In genomic region chr17:33523577-33523981, GRCh38 we compare ENCODE assay signal across 17 cellular contexts.
A peak's percentile ranks its signal among the peaks of the same experiment; 100 is the strongest.
DNase-seq lines count a peak whose midpoint lies in the region; ATAC-seq and TF ChIP-seq lines count a peak whose summit lies in the region.
"Had no signal": no experiment of that assay in that cellular context is flagged by ENCODE, and none has a peak within 500 bp of the region (broad histone marks: within the 10 kb centered on the region; RNA-seq: fewer than 3 reads in every experiment).

No MANE protein-coding gene starts in this region.

- in situ Hi-C loops in GM23248 (cut with MboI): no loop called here

- H3K36me3 ChIP-seq in GM23248 (ENCODE audit: low read depth) (no peaks in the 10 kb centered on the region), stomach (no peaks in the 10 kb centered on the region), right lobe of liver (no peaks in the 10 kb centered on the region)
- H3K36me3 ChIP-seq: suprapubic skin had no signal

- no peak for TF ChIP-seq EP300 in stomach (IDR thresholded peaks at IDR 0.05)

- no peak overlapping the region for H3K4me2 ChIP-seq in GM23248 (ENCODE audit: unreplicated experiment)

- no peaks in the 10 kb centered on the region for H3F3A ChIP-seq in GM23248 (ENCODE audit: insufficient read depth)

- H3K27me3 ChIP-seq in GM23248 (replicated peaks; ENCODE audit: insufficient read depth): 0 out of 2 replicates have a peak, but pooled peaks cover 4% of the 10 kb centered on the region
- H3K27me3 ChIP-seq in stomach: peaks cover 0 to 21% (median 3%) of the 10 kb centered on the region in 3 donors
- no peaks in the 10 kb centered on the region for H3K27me3 ChIP-seq in right lobe of liver
- H3K27me3 ChIP-seq: suprapubic skin had no signal

- no peaks in the 10 kb centered on the region for H3K9me2 ChIP-seq in GM23248 (ENCODE audit: insufficient read depth)

- no peak for TF ChIP-seq POLR2A in stomach (IDR thresholded peaks at IDR 0.05)
- no peak for TF ChIP-seq POLR2A in right lobe of liver (IDR thresholded peaks at IDR 0.05)

- H3K4me3 ChIP-seq in GM23248 (no peak overlapping the region), stomach (no peak overlapping the region), right lobe of liver (no peak overlapping the region)
- H3K4me3 ChIP-seq: K562, suprapubic skin had no signal

- H3K9ac ChIP-seq in GM23248: no peak overlapping the region

- ATAC-seq in esophagus mucosa (peak; percentile 38), right lobe of liver (no peak)
- ATAC-seq: K562 had no signal

- H3K27ac ChIP-seq in GM23248: no peak overlapping the region
- H3K27ac ChIP-seq in stomach: peak overlapping the region in 2 of 5 donors; percentile 14 to 46
- H3K27ac ChIP-seq in right lobe of liver: no peak overlapping the region
- H3K27ac ChIP-seq: suprapubic skin had no signal

- no peaks in the 10 kb centered on the region for H3K9me3 ChIP-seq in GM23248 (ENCODE audit: low read depth)
- peaks cover 3 to 19% (median 12%) of the 10 kb centered on the region in 4 donors for H3K9me3 ChIP-seq in stomach
- H3K9me3 ChIP-seq in right lobe of liver: no peaks in the 10 kb centered on the region
- H3K9me3 ChIP-seq: Caco-2 had no signal

- intact Hi-C loops in stomach (cut with DNase I; ENCODE audit: low total_unique reads): no loop called here
- intact Hi-C loops in right lobe of liver (cut with DNase I): no loop called here

- H4K20me1 ChIP-seq in GM23248 (ENCODE audit: insufficient read depth): no peaks in the 10 kb centered on the region

- peak; percentile 47 for DNase-seq in A172 (ENCODE audit: low spot score)
- DNase-seq in GM23248: peak; percentile 63
- DNase-seq in myocyte (ENCODE audit: low read depth): peak; percentile 28
- DNase-seq in SW 1271 (lab: John Stamatoyannopoulos, UW): no peak
- no peak for DNase-seq in stomach
- DNase-seq in right lobe of liver: no peak
- DNase-seq in NAMALWA (ENCODE audit: low spot score): no peak
- DNase-seq: activated CD4-positive, alpha-beta T cell treated with anti-CD3 and anti-CD28 coated beads, Interleukin-2, amount 50 U/mL, for 48 hours; Caco-2; effector CD8-positive, alpha-beta T cell; NCI-H1694 treated with DMSO at 0.1 percent for 48 hours; NCI-H69; nephron progenitor cell; small intestine had no signal

- H2AFZ ChIP-seq in GM23248: no peak overlapping the region

- no peak for TF ChIP-seq CTCF in stomach (IDR thresholded peaks at IDR 0.05)
- TF ChIP-seq CTCF in right lobe of liver (IDR thresholded peaks at IDR 0.05): no peak

- no peaks in the 10 kb centered on the region for H3K79me2 ChIP-seq in GM23248 (ENCODE audit: insufficient read depth)

- H3K4me1 ChIP-seq in GM23248 (ENCODE audit: insufficient read depth) (no peaks in the 10 kb centered on the region), stomach (no peaks in the 10 kb centered on the region), right lobe of liver (peaks cover 0 to 10% (median 0%) of the 10 kb centered on the region in 4 donors)
- H3K4me1 ChIP-seq: Caco-2 had no signal

- WGBS in GM23248 (ENCODE audit: low coverage in 1 of 2, low lambda C conversion rate in 2 of 2, missing lambda C conversion rate in 2 of 2), 2 experiments: 5 to 9% methylated on average over 5 of the region's 5 CpGs
- WGBS in stomach, 5 donors: 39 to 63% (median 48%) methylated on average over 5 of the region's 5 CpGs
- WGBS in right lobe of liver (ENCODE audit: insufficient coverage, low coverage, low lambda C conversion rate, missing lambda C conversion rate): 48% methylated on average over 4 of the region's 5 CpGs

Comparison
In these comparisons a context has a peak if more than half of its experiments do, and no peak if none do; other contexts are left out.
1. DNase-seq: peak in A172 (single experiment), GM23248 (single experiment) and myocyte (single experiment); none in SW 1271 (0 of 2), stomach (single experiment), right lobe of liver (0 of 3) and NAMALWA (single experiment).